9 cellular contexts compared by ENCODE assay signal in the genomic region with DNA sequence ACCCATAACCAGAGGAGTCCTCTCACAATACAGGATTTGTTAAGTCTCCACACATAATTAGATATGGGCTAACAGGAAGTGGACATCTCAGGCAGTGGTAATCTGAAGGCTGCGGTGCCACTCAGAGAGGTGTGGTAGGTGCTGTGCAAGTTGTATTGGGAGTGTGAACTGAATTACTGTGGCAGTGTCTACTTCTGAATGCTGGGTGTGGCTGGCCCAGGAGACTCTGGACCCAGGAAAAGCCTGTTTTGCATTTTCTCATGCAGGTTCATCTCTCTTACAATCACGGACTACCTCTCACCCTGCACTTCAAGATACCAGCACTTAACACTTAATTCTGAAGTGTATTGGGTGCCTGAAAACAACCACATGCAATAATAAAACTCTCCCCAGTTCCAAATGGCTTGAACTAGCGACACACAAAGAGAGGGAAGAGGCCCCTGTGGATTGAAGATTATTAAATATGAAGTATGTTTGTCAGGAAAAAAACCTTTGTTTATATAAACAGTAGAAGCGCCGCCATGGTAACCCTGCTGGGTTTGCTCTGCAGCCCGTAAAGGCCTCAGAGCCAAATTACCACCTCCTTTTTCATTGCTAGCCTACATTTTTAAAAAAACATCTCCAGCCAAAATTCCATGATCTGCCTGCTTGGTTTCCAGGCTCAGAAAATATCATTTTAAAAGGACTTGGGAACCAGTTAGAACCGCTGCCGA.
DNase-seq lines count a peak whose midpoint lies in the region; ATAC-seq and TF ChIP-seq lines count a peak whose summit lies in the region.
"Had no signal": no experiment of that assay in that cellular context is flagged by ENCODE, and none has a peak within 500 bp of the region (broad histone marks: within the 10 kb centered on the region; RNA-seq: fewer than 3 reads in every experiment).

No MANE protein-coding gene starts in this region.

- H3K9me3 ChIP-seq in duodenal mucosa (ENCODE audit: control insufficient read depth in 1 of 2, low read length in 2 of 2) (no peaks in the 10 kb centered on the region), muscle layer of colon (ENCODE audit: low read length) (no peaks in the 10 kb centered on the region)

- H3K27me3 ChIP-seq in duodenal mucosa (ENCODE audit: control insufficient read depth in 1 of 2, insufficient read depth in 2 of 2, low read length in 2 of 2) (peaks cover 12% of the 10 kb centered on the region in 2 donors), muscle layer of colon (ENCODE audit: control insufficient read depth in 1 of 2, insufficient read depth in 2 of 2, low read length in 2 of 2) (no peaks in the 10 kb centered on the region)

- H3K9ac ChIP-seq in duodenal mucosa (ENCODE audit: low read depth in 1 of 2, low read length in 2 of 2) (peak overlapping the region; percentile 3 to 15), muscle layer of colon (ENCODE audit: low read length) (peak overlapping the region; percentile 28)

- DNase-seq in AG09319 (ENCODE audit: extremely low read depth, low read depth) (peak; percentile 50), NCI-H2107 treated with DMSO at 0.1 percent for 48 hours (lab: John Stamatoyannopoulos, UW; ENCODE audit: unreplicated experiment) (peak; percentile 71)
- no peak for DNase-seq in activated CD8-positive, alpha-beta memory T cell treated with anti-CD3 and anti-CD28 coated beads, Interleukin-2, amount 50 U/mL, for 4 hours
- DNase-seq: DND-41 had no signal

- H3K4me1 ChIP-seq in duodenal mucosa (ENCODE audit: control insufficient read depth in 1 of 2, insufficient read depth in 2 of 2, low read length in 2 of 2) (peaks cover 14 to 38% of the 10 kb centered on the region in 2 donors), muscle layer of colon (ENCODE audit: insufficient read depth, low read length) (peaks cover 51% of the 10 kb centered on the region)

- TF ChIP-seq CTCF in AG09319 (IDR thresholded peaks at IDR 0.05; ENCODE audit: low read depth, low read length) = no peak

- no peak overlapping the region for H3K27ac ChIP-seq in duodenal mucosa (ENCODE audit: low read depth, low read length)
- peak overlapping the region; percentile 88 for H3K27ac ChIP-seq in muscle layer of colon (ENCODE audit: low read depth, low read length)

- H3K36me3 ChIP-seq in duodenal mucosa (ENCODE audit: control insufficient read depth in 1 of 2, insufficient read depth in 2 of 2, low read length in 2 of 2) = no peaks in the 10 kb centered on the region
- H3K36me3 ChIP-seq in muscle layer of colon (ENCODE audit: insufficient read depth, low read length) = no peaks in the 10 kb centered on the region

- H3K4me3 ChIP-seq in duodenal mucosa (ENCODE audit: low read depth in 1 of 2, low read length in 2 of 2) = no peak overlapping the region
- H3K4me3 ChIP-seq in muscle layer of colon (ENCODE audit: low read depth in 1 of 2, low read length in 2 of 2) = peak overlapping the region in 1 of 2 donors; percentile 34

- ATAC-seq in HG03108 (IDR thresholded peaks at IDR 0.05; ENCODE audit: unreplicated experiment) (no peak), GM19455 (IDR thresholded peaks at IDR 0.05; ENCODE audit: unreplicated experiment) (no peak), GM18520 (IDR thresholded peaks at IDR 0.05; ENCODE audit: unreplicated experiment) (no peak)
